Comparison of ENCODE assay signal across 8 cellular contexts in the genomic region with DNA sequence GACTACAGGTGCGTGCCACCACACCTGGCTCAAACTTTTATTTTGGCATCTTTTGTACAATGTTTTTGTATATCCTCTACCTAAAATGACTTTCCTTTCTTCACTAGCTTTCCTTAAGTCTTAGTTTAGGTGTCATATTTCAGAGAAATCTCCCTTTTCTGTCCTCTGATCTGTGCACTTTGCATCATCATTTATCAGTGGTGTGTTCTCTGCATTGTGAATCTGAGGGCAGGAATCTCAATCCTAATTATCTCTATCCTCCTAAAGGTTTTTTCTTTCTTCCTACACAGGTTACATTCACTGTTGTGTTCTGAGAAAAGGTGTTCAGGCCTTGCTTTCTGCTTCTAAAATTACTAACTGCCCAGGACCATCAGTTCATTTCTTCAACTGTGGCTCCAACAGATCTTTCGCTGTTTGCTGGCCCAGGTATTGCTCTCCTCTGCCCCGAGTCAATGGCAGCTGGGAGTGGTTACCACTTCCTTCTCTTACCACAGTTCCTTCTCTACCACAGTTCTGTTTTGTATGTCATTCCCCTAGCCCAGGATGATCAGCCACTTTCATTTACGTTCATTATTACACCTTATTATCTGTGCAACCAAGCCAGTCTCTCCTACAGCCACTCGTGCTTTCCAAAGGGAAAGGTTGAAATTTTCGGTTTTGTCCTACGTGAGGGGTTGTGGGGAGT. TPM values are rescaled to one million over a fixed set of nuclear protein-coding genes. Genes with fewer than 3 reads are reported as not detected.
DNase-seq lines count a peak whose midpoint lies in the region; ATAC-seq and TF ChIP-seq lines count a peak whose summit lies in the region.

No MANE protein-coding gene starts in this region.

- no peak overlapping the region for H2BK12ac ChIP-seq in trophoblast cell (ENCODE audit: low read length)

- CTCF ChIA-PET in activated CD4-positive, alpha-beta memory T cell treated with anti-CD3 and anti-CD28 coated beads, Interleukin-2, amount 10 ng/mL, durations not matched to agents 7 days and 5 days (lab: Charles Lee): interaction anchor here (0.8 to 3.6 kb wide), 12 partner anchors 13 to 120 kb away, joined by 3 to 23 read pairs (median 4); partner anchors contain the start of gene TGFBR1

- peaks cover 40% of the 10 kb centered on the region for H3K36me3 Mint-ChIP-seq in activated CD4-positive, alpha-beta memory T cell treated with anti-CD3 and anti-CD28 coated beads, Interleukin-2, amount 10 ng/mL, durations not matched to agents 7 days and 5 days (ENCODE audit: low read depth)

- no peaks in the 10 kb centered on the region for H3K27me3 ChIP-seq in trophoblast cell (ENCODE audit: insufficient read depth, low read length)

- no peak overlapping the region for H3K14ac ChIP-seq in trophoblast cell (ENCODE audit: low read length)

- H2AFZ ChIP-seq in trophoblast cell (ENCODE audit: insufficient read depth, low read length, poor library complexity): no peak overlapping the region

- no peak overlapping the region for H4K8ac ChIP-seq in trophoblast cell (ENCODE audit: low read depth, low read length)

- peak overlapping the region; percentile 62 for H3K4me3 Mint-ChIP-seq in activated CD4-positive, alpha-beta memory T cell treated with anti-CD3 and anti-CD28 coated beads, Interleukin-2, amount 10 ng/mL, durations not matched to agents 7 days and 5 days

- no peak overlapping the region for H2BK120ac ChIP-seq in trophoblast cell (ENCODE audit: insufficient read depth, low read length, poor library complexity)

- no peak overlapping the region for H2BK5ac ChIP-seq in trophoblast cell (ENCODE audit: low read depth, low read length, poor library complexity)

- WGBS in trophoblast cell (ENCODE audit: extremely low coverage, insufficient coverage, insufficient read length): no CpG with 5 or more reads among the region's 7 CpGs

- no peaks in the 10 kb centered on the region for H3K9me3 ChIP-seq in trophoblast cell (ENCODE audit: insufficient read depth, low read depth, low read length)

- H3K27ac Mint-ChIP-seq in activated CD4-positive, alpha-beta memory T cell treated with anti-CD3 and anti-CD28 coated beads, Interleukin-2, amount 10 ng/mL, durations not matched to agents 7 days and 5 days: peak overlapping the region; percentile 91

- no peaks in the 10 kb centered on the region for H3K9me3 Mint-ChIP-seq in activated CD4-positive, alpha-beta memory T cell treated with anti-CD3 and anti-CD28 coated beads, Interleukin-2, amount 10 ng/mL, durations not matched to agents 7 days and 5 days

- H3K18ac ChIP-seq in trophoblast cell (ENCODE audit: low read length): no peak overlapping the region

- H3K79me1 ChIP-seq in trophoblast cell (ENCODE audit: low read length): no peaks in the 10 kb centered on the region

- peaks cover 0 to 2% of the 10 kb centered on the region in 2 experiments for H3K4me1 ChIP-seq in trophoblast cell (ENCODE audit: control insufficient read depth in 1 of 2, insufficient read depth in 2 of 2, low read length in 2 of 2)

- H3K4me2 ChIP-seq in trophoblast cell (ENCODE audit: low read length): no peak overlapping the region

- H3K36me3 ChIP-seq in trophoblast cell (ENCODE audit: control insufficient read depth in 1 of 2, insufficient read depth in 2 of 2, low read length in 2 of 2): no peaks in the 10 kb centered on the region

- H3K27me3 Mint-ChIP-seq in activated CD4-positive, alpha-beta memory T cell treated with anti-CD3 and anti-CD28 coated beads, Interleukin-2, amount 10 ng/mL, durations not matched to agents 7 days and 5 days: no peaks in the 10 kb centered on the region

- TF ChIP-seq CTCF in foreskin fibroblast (IDR thresholded peaks at IDR 0.05; ENCODE audit: low read depth, low read length): no peak

- no peak overlapping the region for H4K12ac ChIP-seq in trophoblast cell (ENCODE audit: low read depth, low read length)

- peak overlapping the region; percentile 52 for H3K4ac ChIP-seq in trophoblast cell (ENCODE audit: low read depth, low read length)

- in situ Hi-C loops in ACHN (cut with HindIII; ENCODE audit: low pct_ligation_motif_present, low pct_unique_long_range_greater_than_20kb, low sequenced_read_pairs): no loop called here

- no peaks in the 10 kb centered on the region for H3K79me2 ChIP-seq in trophoblast cell (ENCODE audit: control insufficient read depth, insufficient read depth, low read length, poor library complexity)

- DNase-seq in CD1c-positive myeloid dendritic cell (ENCODE audit: extremely low spot score) (peak; percentile 65), trophoblast cell (no peak), foreskin fibroblast (no peak), ACHN (no peak), cerebellar nuclear complex (lab: John Stamatoyannopoulos, UW) (no peak)
- DNase-seq in activated CD4-positive, alpha-beta memory T cell treated with anti-CD3 and anti-CD28 coated beads, Interleukin-2, amount 10 ng/mL, durations not matched to agents 7 days and 5 days: peak; percentile 74

- POLR2A ChIA-PET in activated CD4-positive, alpha-beta memory T cell treated with anti-CD3 and anti-CD28 coated beads, Interleukin-2, amount 10 ng/mL, durations not matched to agents 7 days and 5 days (lab: Charles Lee): interaction anchor here (0.9 to 4.0 kb wide), 11 partner anchors 9 to 67 kb away, joined by 3 to 23 read pairs (median 5); partner anchors contain the start of gene TGFBR1

- H3K9ac ChIP-seq in trophoblast cell (ENCODE audit: low read length): no peak overlapping the region

- peaks cover 66% of the 10 kb centered on the region for H3K4me1 Mint-ChIP-seq in activated CD4-positive, alpha-beta memory T cell treated with anti-CD3 and anti-CD28 coated beads, Interleukin-2, amount 10 ng/mL, durations not matched to agents 7 days and 5 days

- no peak overlapping the region for H3K23ac ChIP-seq in trophoblast cell (ENCODE audit: low read length)

- no peak overlapping the region for H2AK5ac ChIP-seq in trophoblast cell (ENCODE audit: low read length)

- H4K91ac ChIP-seq in trophoblast cell (ENCODE audit: low read depth, low read length): no peak overlapping the region

- no peak overlapping the region for H3K27ac ChIP-seq in trophoblast cell (ENCODE audit: low read depth, low read length)

- ATAC-seq in GM19467 (IDR thresholded peaks at IDR 0.05; ENCODE audit: unreplicated experiment): peak; percentile 99
- peak; percentile 97 for ATAC-seq in HG03460 (IDR thresholded peaks at IDR 0.05; ENCODE audit: unreplicated experiment)

- H3K4me3 ChIP-seq in trophoblast cell (ENCODE audit: low read depth, low read length) (no peak overlapping the region), foreskin fibroblast (ENCODE audit: low read depth in 1 of 2, low read length in 2 of 2) (no peak overlapping the region)

RNA-seq across cellular contexts. Expression of gene TGFBR1, which starts 14.0 kb away (rescaled TPM):
- 10 to 100 TPM; 57.4 to 58.5 TPM for total RNA-seq in activated CD4-positive, alpha-beta memory T cell treated with anti-CD3 and anti-CD28 coated beads, Interleukin-2, amount 10 ng/mL, durations not matched to agents 7 days and 5 days
- polyA plus RNA-seq in trophoblast cell (2013): 38.6 and 40.3 TPM in 2 replicates

Comparison
In these comparisons a context has a peak if more than half of its experiments do, and no peak if none do; other contexts are left out.
1. DNase-seq: peak in CD1c-positive myeloid dendritic cell (single experiment) and activated CD4-positive, alpha-beta memory T cell treated with anti-CD3 and anti-CD28 coated beads, Interleukin-2, amount 10 ng/mL, durations not matched to agents 7 days and 5 days (single experiment); none in trophoblast cell (0 of 2), foreskin fibroblast (0 of 2), ACHN (single experiment) and cerebellar nuclear complex (0 of 2).